Comparison of ENCODE assay signal across 10 cellular contexts in genomic region chr5:76820491-76820890, GRCh38. TPM values are rescaled to one million over a fixed set of nuclear protein-coding genes. Genes with fewer than 3 reads are reported as not detected.
DNase-seq lines count a peak whose midpoint lies in the region; ATAC-seq and TF ChIP-seq lines count a peak whose summit lies in the region.
"Had no signal": no experiment of that assay in that cellular context is flagged by ENCODE, and none has a peak within 500 bp of the region (broad histone marks: within the 10 kb centered on the region; RNA-seq: fewer than 3 reads in every experiment).

No MANE protein-coding gene starts in this region.

- H4K20me1 ChIP-seq in smooth muscle cell (ENCODE audit: low read depth), result peaks cover 17% of the 10 kb centered on the region

- no peaks in the 10 kb centered on the region for H3K36me3 ChIP-seq in smooth muscle cell (ENCODE audit: low read depth)

- no peaks in the 10 kb centered on the region for H3K27me3 ChIP-seq in smooth muscle cell (ENCODE audit: low read depth)

- WGBS in smooth muscle cell (ENCODE audit: low lambda C conversion rate), result 29% methylated on average over 3 of the region's 3 CpGs

- peak overlapping the region; percentile 63 for H3K27ac ChIP-seq in smooth muscle cell (ENCODE audit: low read depth)

- peak overlapping the region; percentile 61 for H2AFZ ChIP-seq in smooth muscle cell (ENCODE audit: low read depth)

- H3K9me3 Mint-ChIP-seq in activated naive CD4-positive, alpha-beta T cell treated with anti-CD3 and anti-CD28 coated beads, Interleukin-2, amount 10 ng/mL, durations not matched to agents 7 days and 5 days, result no peaks in the 10 kb centered on the region
- H3K9me3 Mint-ChIP-seq in immature natural killer cell, result peaks cover 0 to 3% (median 0%) of the 10 kb centered on the region in 6 donors

- TF ChIP-seq CTCF in smooth muscle cell (IDR thresholded peaks at IDR 0.05; ENCODE audit: borderline replicate concordance, insufficient read depth, poor library complexity, severe bottlenecking), result no peak

- H3K4me3 Mint-ChIP-seq in activated naive CD4-positive, alpha-beta T cell treated with anti-CD3 and anti-CD28 coated beads, Interleukin-2, amount 10 ng/mL, durations not matched to agents 7 days and 5 days, result peak overlapping the region; percentile 76
- peak overlapping the region; percentile 13 to 76 (median 64) for H3K4me3 Mint-ChIP-seq in immature natural killer cell

- no peak overlapping the region for H3K27ac Mint-ChIP-seq in activated naive CD4-positive, alpha-beta T cell treated with anti-CD3 and anti-CD28 coated beads, Interleukin-2, amount 10 ng/mL, durations not matched to agents 7 days and 5 days
- no peak overlapping the region for H3K27ac Mint-ChIP-seq in immature natural killer cell

- no peaks in the 10 kb centered on the region for H3K9me3 ChIP-seq in smooth muscle cell (replicated peaks; ENCODE audit: low read depth)

- CTCF ChIA-PET in activated naive CD4-positive, alpha-beta T cell treated with anti-CD3 and anti-CD28 coated beads, Interleukin-2, amount 10 ng/mL, durations not matched to agents 7 days and 5 days (lab: Charles Lee), result no interaction called here

- peaks cover 13% of the 10 kb centered on the region for H3K4me1 ChIP-seq in smooth muscle cell (ENCODE audit: low read depth)

- peaks cover 62% of the 10 kb centered on the region for H3K79me2 ChIP-seq in smooth muscle cell (ENCODE audit: low read depth)

- no peaks in the 10 kb centered on the region for H3K36me3 Mint-ChIP-seq in activated naive CD4-positive, alpha-beta T cell treated with anti-CD3 and anti-CD28 coated beads, Interleukin-2, amount 10 ng/mL, durations not matched to agents 7 days and 5 days
- H3K36me3 Mint-ChIP-seq in immature natural killer cell, result no peaks in the 10 kb centered on the region

- H3F3A ChIP-seq in smooth muscle cell (ENCODE audit: low read depth), result peaks cover 25% of the 10 kb centered on the region

- peak overlapping the region; percentile 75 for H3K9ac ChIP-seq in smooth muscle cell (ENCODE audit: low read depth)

- H3K27me3 Mint-ChIP-seq in activated naive CD4-positive, alpha-beta T cell treated with anti-CD3 and anti-CD28 coated beads, Interleukin-2, amount 10 ng/mL, durations not matched to agents 7 days and 5 days, result peaks cover 56% of the 10 kb centered on the region
- peaks cover 19 to 26% (median 22%) of the 10 kb centered on the region in 3 donors for H3K27me3 Mint-ChIP-seq in immature natural killer cell (ENCODE audit: low read depth in 3 of 3)

- peak overlapping the region; percentile 70 for H3K4me3 ChIP-seq in smooth muscle cell

- ATAC-seq in GM21576 (IDR thresholded peaks at IDR 0.05; ENCODE audit: unreplicated experiment), result no peak
- no peak for ATAC-seq in HG03439 (IDR thresholded peaks at IDR 0.05; ENCODE audit: unreplicated experiment)
- ATAC-seq: activated CD4-positive, CD25-positive, alpha-beta regulatory T cell treated with anti-CD3 and anti-CD28 coated beads, Interleukin-2, amount 50 U/mL, for 24 hours had no signal

- no peak for DNase-seq in activated naive CD4-positive, alpha-beta T cell treated with anti-CD3 and anti-CD28 coated beads, Interleukin-2, amount 10 ng/mL, durations not matched to agents 7 days and 5 days
- no peak for DNase-seq in activated naive CD4-positive, alpha-beta T cell treated with anti-CD3 and anti-CD28 coated beads, Interleukin-2, amount 50 U/mL, for 16 hours
- DNase-seq in astrocyte of the hippocampus (ENCODE audit: low read depth, low spot score) (peak; percentile 28), immature natural killer cell (no peak), smooth muscle cell (lab: John Stamatoyannopoulos, UW; ENCODE audit: unreplicated experiment) (no peak), NCI-H146 treated with DMSO at 0.1 percent for 48 hours (lab: John Stamatoyannopoulos, UW; ENCODE audit: unreplicated experiment) (no peak)
- DNase-seq: NCI-H1092 treated with DMSO at 0.1 percent for 48 hours had no signal

- H3K4me2 ChIP-seq in smooth muscle cell, result peak overlapping the region; percentile 91

- H3K4me1 Mint-ChIP-seq in activated naive CD4-positive, alpha-beta T cell treated with anti-CD3 and anti-CD28 coated beads, Interleukin-2, amount 10 ng/mL, durations not matched to agents 7 days and 5 days, result peaks cover 14% of the 10 kb centered on the region
- peaks cover 7 to 12% of the 10 kb centered on the region in 2 donors for H3K4me1 Mint-ChIP-seq in immature natural killer cell

RNA-seq across cellular contexts. Expression of gene F2RL1, which starts 1.7 kb away (rescaled TPM):
- polyA plus RNA-seq in immature natural killer cell (1 to 10 TPM in 1 of 3 donors, under 1 TPM in 1, not detected in 1; 0.53 to 2.1 TPM), smooth muscle cell (42.6 and 53.8 TPM in 2 replicates)
- total RNA-seq in smooth muscle cell, result 76.4 and 88.3 TPM in 2 replicates

RNA-seq across cellular contexts. Expression of gene S100Z, which starts 29.3 kb away (rescaled TPM):
- polyA plus RNA-seq in immature natural killer cell (1 to 10 TPM in 1 of 3 donors, under 1 TPM in 1, not detected in 1; 0.73 to 2.5 TPM), smooth muscle cell (0.34 and 0.73 TPM in 2 replicates)
- total RNA-seq in smooth muscle cell, result not detected in 2 replicates

Comparison
In these comparisons a context has a peak if more than half of its experiments do, and no peak if none do; other contexts are left out.
1. RNA of gene F2RL1, which starts 1.7 kb away (polyA plus RNA-seq): 42.6 to 53.8 TPM in smooth muscle cell; 0.53 to 2.1 TPM in immature natural killer cell; every median in the first group is over 10 times any median in the second.